Comparison of ENCODE assay signal across 22 cellular contexts in the genomic region with DNA sequence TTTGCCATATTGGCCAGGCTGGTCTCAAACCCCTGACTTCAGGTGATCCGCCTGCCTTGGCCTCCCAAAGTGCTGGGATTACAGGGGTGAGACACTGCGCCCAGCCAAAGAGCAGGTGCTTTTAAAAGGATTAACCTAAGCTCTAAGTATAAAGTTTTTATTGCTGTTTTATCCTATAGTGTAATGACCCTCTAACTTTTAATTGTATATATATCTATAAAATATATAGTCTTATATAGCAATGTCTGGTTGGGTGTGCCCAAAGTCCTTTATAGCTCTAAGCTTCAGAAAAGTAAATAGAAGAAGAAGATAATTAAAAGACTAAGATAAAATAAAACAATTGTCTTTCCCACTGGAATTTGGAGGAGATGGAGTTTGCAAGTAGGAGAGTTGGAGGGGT.
"Had no signal": no experiment of that assay in that cellular context is flagged by ENCODE, and none has a peak within 500 bp of the region (broad histone marks: within the 10 kb centered on the region; RNA-seq: fewer than 3 reads in every experiment).

No MANE protein-coding gene starts in this region.

- H3K27ac ChIP-seq: coronary artery, dorsolateral prefrontal cortex, esophagus muscularis mucosa, foreskin keratinocyte, gastroesophageal sphincter, heart left ventricle, hepatocyte, left lung, lower lobe of right lung had no signal

- H3K27ac Mint-ChIP-seq: mesothelial cell of epicardium had no signal

- FAIRE-seq: endothelial cell of umbilical vein, frontal cortex, kidney had no signal

- H3K27me3 ChIP-seq: esophagus muscularis mucosa, gastroesophageal sphincter, heart left ventricle, hepatocyte, left lung had no signal

- H3K9me3 Mint-ChIP-seq: immature natural killer cell had no signal

- H3K4me3 Mint-ChIP-seq: immature natural killer cell, mesothelial cell of epicardium had no signal

- H3K4me2 ChIP-seq: hepatocyte had no signal

- H3K36me3 Mint-ChIP-seq: mesothelial cell of epicardium had no signal

- ATAC-seq: foreskin keratinocyte, gastroesophageal sphincter, heart left ventricle, left lung, left ventricle myocardium superior, lower lobe of right lung had no signal

- H3K4me1 ChIP-seq: foreskin keratinocyte, left lung, lower lobe of right lung had no signal

- H3K4me3 ChIP-seq: coronary artery, dorsolateral prefrontal cortex, esophagus muscularis mucosa, gastroesophageal sphincter, heart left ventricle, hepatocyte, left lung, lower lobe of right lung had no signal

- H3K36me3 ChIP-seq: esophagus muscularis mucosa, gastroesophageal sphincter, heart left ventricle, left lung, lower lobe of right lung had no signal

- H3K9me3 ChIP-seq: esophagus muscularis mucosa, gastroesophageal sphincter, left lung, lower lobe of right lung had no signal

- H2AFZ ChIP-seq: hepatocyte had no signal

- H3K79me2 ChIP-seq: hepatocyte had no signal

- DNase-seq: dermis blood vessel endothelial cell; dorsolateral prefrontal cortex; effector CD4-positive, alpha-beta T cell; effector memory CD4-positive, alpha-beta T cell; foreskin keratinocyte; heart left ventricle; hypothalamus; immature natural killer cell; islet precursor cell; kidney; kidney glomerular epithelial cell; left lung; left ventricle myocardium superior; lower lobe of right lung; mesenchymal stem cell had no signal
